In the genomic region with DNA sequence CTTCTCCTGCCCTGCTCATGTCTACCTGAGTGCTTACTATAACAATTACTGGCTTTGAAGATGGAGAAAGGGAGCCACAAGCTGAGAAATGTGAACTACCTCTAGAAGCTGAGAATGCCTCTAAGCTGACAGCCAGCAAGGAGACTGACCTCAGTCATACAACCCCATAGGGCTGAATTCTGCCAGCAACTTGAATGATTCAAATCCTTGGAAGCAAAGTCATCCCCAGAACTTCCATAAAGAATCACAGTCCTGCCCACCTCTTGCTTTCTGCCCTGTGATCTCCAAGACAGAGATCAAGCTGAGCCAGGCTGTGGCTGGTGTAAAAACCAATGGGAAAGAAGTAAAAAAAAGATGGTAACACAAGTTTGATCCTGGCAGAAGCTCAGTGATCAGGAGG, we compare ENCODE assay signal across 17 cellular contexts.
"Had no signal": no experiment of that assay in that cellular context is flagged by ENCODE, and none has a peak within 500 bp of the region (broad histone marks: within the 10 kb centered on the region; RNA-seq: fewer than 3 reads in every experiment).

No MANE protein-coding gene starts in this region.

- ATAC-seq: activated CD8-positive, alpha-beta memory T cell treated with anti-CD3 and anti-CD28 coated beads, Interleukin-2, amount 10 ng/mL, durations not matched to agents 7 days and 5 days; PC-3; WTC11 had no signal

- DNase-seq: activated CD4-positive, alpha-beta T cell treated with anti-CD3 and anti-CD28 coated beads for 48 hours; activated CD4-positive, alpha-beta T cell treated with anti-CD3 and anti-CD28 coated beads, Interleukin-2, amount 50 U/mL, for 4 hours; activated CD4-positive, CD25-positive, alpha-beta regulatory T cell treated with anti-CD3 and anti-CD28 coated beads, Interleukin-2, amount 50 U/mL, for 72 hours; activated CD8-positive, alpha-beta memory T cell treated with anti-CD3 and anti-CD28 coated beads, Interleukin-2, amount 10 ng/mL, durations not matched to agents 7 days and 5 days; activated effector memory CD4-positive, alpha-beta T cell treated with Interleukin-2 at 50 U/mL for 16 hours; activated naive CD4-positive, alpha-beta T cell; activated T-cell treated with anti-CD3 and anti-CD28 coated beads, Interleukin-2, amount 50 U/mL, for 24 hours; amniotic stem cell; NCI-H1105 treated with DMSO at 0.1 percent for 48 hours; NCI-H1436 treated with DMSO at 0.1 percent for 48 hours; NCI-H187; NCI-H2081; NCI-H446; NCI-H524; PC-3; SHP77 treated with DMSO at 0.1 percent for 48 hours had no signal
